Comparison of ENCODE assay signal across 8 cellular contexts in genomic region chr2:24793752-24794477, GRCh38. TPM values are rescaled to one million over a fixed set of nuclear protein-coding genes. Genes with fewer than 3 reads are reported as not detected.
A peak's percentile ranks its signal among the peaks of the same experiment; 100 is the strongest.
DNase-seq lines count a peak whose midpoint lies in the region; ATAC-seq and TF ChIP-seq lines count a peak whose summit lies in the region.

No MANE protein-coding gene starts in this region.

- H3K36me3 Mint-ChIP-seq in activated naive CD8-positive, alpha-beta T cell treated with anti-CD3 and anti-CD28 coated beads, Interleukin-2, amount 10 ng/mL, durations not matched to agents 7 days and 5 days, result peaks cover 37% of the 10 kb centered on the region
- peaks cover 7 to 10% (median 8%) of the 10 kb centered on the region in 3 donors for H3K36me3 Mint-ChIP-seq in immature natural killer cell

- H3K9me3 ChIP-seq in heart right ventricle, result no peaks in the 10 kb centered on the region

- H3K4me3 Mint-ChIP-seq in activated naive CD8-positive, alpha-beta T cell treated with anti-CD3 and anti-CD28 coated beads, Interleukin-2, amount 10 ng/mL, durations not matched to agents 7 days and 5 days, result peak overlapping the region; percentile 96
- peak overlapping the region; percentile 96 to 99 (median 98) for H3K4me3 Mint-ChIP-seq in immature natural killer cell
- peak overlapping the region; percentile 97 to 98 for H3K4me3 Mint-ChIP-seq in stimulated activated naive CD8-positive, alpha-beta T cell treated with anti-CD3 and anti-CD28 coated beads, Interleukin-15, amount 100 ng/mL, for 72 hours

- no peaks in the 10 kb centered on the region for H3K27me3 Mint-ChIP-seq in activated naive CD8-positive, alpha-beta T cell treated with anti-CD3 and anti-CD28 coated beads, Interleukin-2, amount 10 ng/mL, durations not matched to agents 7 days and 5 days
- peaks cover 6 to 18% (median 7%) of the 10 kb centered on the region in 3 donors for H3K27me3 Mint-ChIP-seq in immature natural killer cell (ENCODE audit: low read depth in 3 of 3)
- H3K27me3 Mint-ChIP-seq in stimulated activated naive CD8-positive, alpha-beta T cell treated with anti-CD3 and anti-CD28 coated beads, Interleukin-15, amount 100 ng/mL, for 72 hours, result no peaks in the 10 kb centered on the region

- H3K4me1 Mint-ChIP-seq in activated naive CD8-positive, alpha-beta T cell treated with anti-CD3 and anti-CD28 coated beads, Interleukin-2, amount 10 ng/mL, durations not matched to agents 7 days and 5 days, result peaks cover 34% of the 10 kb centered on the region
- H3K4me1 Mint-ChIP-seq in immature natural killer cell, result peaks cover 25 to 41% of the 10 kb centered on the region in 2 donors
- H3K4me1 Mint-ChIP-seq in stimulated activated naive CD8-positive, alpha-beta T cell treated with anti-CD3 and anti-CD28 coated beads, Interleukin-15, amount 100 ng/mL, for 72 hours, result peaks cover 48% of the 10 kb centered on the region

- peaks cover 0 to 21% (median 14%) of the 10 kb centered on the region in 9 donors for H3K4me1 ChIP-seq in heart right ventricle

- DNase-seq in heart right ventricle, result no peak
- no peak for DNase-seq in cardiac septum (ENCODE audit: low spot score)
- peak; percentile 38 for DNase-seq in NCI-H1694 treated with DMSO at 0.1 percent for 48 hours (lab: John Stamatoyannopoulos, UW)
- DNase-seq in activated naive CD8-positive, alpha-beta T cell treated with anti-CD3 and anti-CD28 coated beads, Interleukin-2, amount 10 ng/mL, durations not matched to agents 7 days and 5 days, result peak; percentile 33
- no peak for DNase-seq in immature natural killer cell
- peak in 1 of 2 donors; percentile 3 for DNase-seq in stimulated activated naive CD8-positive, alpha-beta T cell treated with anti-CD3 and anti-CD28 coated beads, Interleukin-15, amount 100 ng/mL, for 72 hours
- no peak for DNase-seq in cortex of kidney (lab: John Stamatoyannopoulos, UW)

- peak overlapping the region in 6 of 10 donors; percentile 95 to 99 (median 98) for H3K27ac ChIP-seq in heart right ventricle

- peak overlapping the region; percentile 55 to 93 (median 75) for H3K4me3 ChIP-seq in heart right ventricle

- WGBS in heart right ventricle, 2 donors, result 3 to 5% methylated on average over 16 of the region's 16 CpGs

- no peaks in the 10 kb centered on the region for H3K9me3 Mint-ChIP-seq in activated naive CD8-positive, alpha-beta T cell treated with anti-CD3 and anti-CD28 coated beads, Interleukin-2, amount 10 ng/mL, durations not matched to agents 7 days and 5 days
- H3K9me3 Mint-ChIP-seq in immature natural killer cell, result peaks cover 0 to 1% (median 0%) of the 10 kb centered on the region in 6 donors
- no peaks in the 10 kb centered on the region for H3K9me3 Mint-ChIP-seq in stimulated activated naive CD8-positive, alpha-beta T cell treated with anti-CD3 and anti-CD28 coated beads, Interleukin-15, amount 100 ng/mL, for 72 hours

- intact Hi-C loops in heart right ventricle (cut with DNase I), result loop anchor here in 1 of 10 donors (5.0 kb wide), 1 partner anchor 302 kb away; the partner anchor contains the start of gene NCOA1
- intact Hi-C loops in cardiac septum (cut with DNase I), result loop anchor here (2.0 kb wide), 1 partner anchor 303 kb away; the partner anchor contains the start of gene NCOA1

- peaks cover 0 to 18% (median 0%) of the 10 kb centered on the region in 9 donors for H3K36me3 ChIP-seq in heart right ventricle

- TF ChIP-seq CTCF in heart right ventricle (IDR thresholded peaks at IDR 0.05), result no peak

- no peak for ATAC-seq in heart right ventricle
- ATAC-seq in activated naive CD8-positive, alpha-beta T cell treated with anti-CD3 and anti-CD28 coated beads, Interleukin-2, amount 10 ng/mL, durations not matched to agents 7 days and 5 days (ENCODE audit: low read depth), result no peak
- ATAC-seq in stimulated activated naive CD8-positive, alpha-beta T cell treated with anti-CD3 and anti-CD28 coated beads, Interleukin-15, amount 100 ng/mL, for 72 hours, result no peak
- no peak for ATAC-seq in HG02798 (IDR thresholded peaks at IDR 0.05; ENCODE audit: poor library complexity, unreplicated experiment)

- no peaks in the 10 kb centered on the region for H3K27me3 ChIP-seq in heart right ventricle

- H3K27ac Mint-ChIP-seq in activated naive CD8-positive, alpha-beta T cell treated with anti-CD3 and anti-CD28 coated beads, Interleukin-2, amount 10 ng/mL, durations not matched to agents 7 days and 5 days, result peak overlapping the region; percentile 100
- H3K27ac Mint-ChIP-seq in immature natural killer cell, result peak overlapping the region; percentile 97 to 99 (median 98)
- peak overlapping the region; percentile 100 for H3K27ac Mint-ChIP-seq in stimulated activated naive CD8-positive, alpha-beta T cell treated with anti-CD3 and anti-CD28 coated beads, Interleukin-15, amount 100 ng/mL, for 72 hours

- POLR2A ChIA-PET in activated naive CD8-positive, alpha-beta T cell treated with anti-CD3 and anti-CD28 coated beads, Interleukin-2, amount 10 ng/mL, durations not matched to agents 7 days and 5 days (lab: Charles Lee), result interaction anchor here (0.8 to 2.0 kb wide), 6 partner anchors 18 to 868 kb away, joined by 3 to 14 read pairs (median 4); partner anchors contain the start of genes ITSN2 and NCOA1

RNA-seq across cellular contexts. Expression of gene CENPO, which starts 0.7 kb away (rescaled TPM):
- total RNA-seq in heart right ventricle, result 1 to 10 TPM; 1.5 to 4.6 (median 2.3) TPM
- 1 to 10 TPM; 1.2 to 1.4 TPM for polyA plus RNA-seq in heart right ventricle
- 2.3 TPM for total RNA-seq in cardiac septum
- 10 to 100 TPM; 38.8 to 39.0 TPM for total RNA-seq in activated naive CD8-positive, alpha-beta T cell treated with anti-CD3 and anti-CD28 coated beads, Interleukin-2, amount 10 ng/mL, durations not matched to agents 7 days and 5 days
- 1 to 10 TPM; 1.2 to 5.6 (median 4.2) TPM for polyA plus RNA-seq in immature natural killer cell

RNA-seq across cellular contexts. Expression of gene PTRHD1, which starts 0.7 kb away (rescaled TPM):
- total RNA-seq in heart right ventricle (10 to 100 TPM; 23.8 to 38.8 (median 32.3) TPM), cardiac septum (23.2 TPM)
- polyA plus RNA-seq in heart right ventricle (10 to 100 TPM; 19.6 to 20.4 TPM), immature natural killer cell (100 to 1,000 TPM in 1 of 3 donors, 10 to 100 TPM in 2; 50.0 to 116 (median 58.6) TPM)
- total RNA-seq in activated naive CD8-positive, alpha-beta T cell treated with anti-CD3 and anti-CD28 coated beads, Interleukin-2, amount 10 ng/mL, durations not matched to agents 7 days and 5 days, result 10 to 100 TPM; 17.3 to 19.8 TPM

Comparison
In these comparisons a context has a peak if more than half of its experiments do, and no peak if none do; other contexts are left out.
1. DNase-seq: peak in NCI-H1694 treated with DMSO at 0.1 percent for 48 hours (single experiment) and activated naive CD8-positive, alpha-beta T cell treated with anti-CD3 and anti-CD28 coated beads, Interleukin-2, amount 10 ng/mL, durations not matched to agents 7 days and 5 days (single experiment); none in heart right ventricle (0 of 2), cardiac septum (single experiment), immature natural killer cell (0 of 3) and cortex of kidney (single experiment).
2. RNA of gene CENPO, which starts 0.7 kb away (total RNA-seq): 38.8 to 39.0 TPM in activated naive CD8-positive, alpha-beta T cell treated with anti-CD3 and anti-CD28 coated beads, Interleukin-2, amount 10 ng/mL, durations not matched to agents 7 days and 5 days; 2.3 TPM in cardiac septum (single experiment) and 1.5 to 4.6 TPM in heart right ventricle; every median in the first group is over 4 times any median in the second.
3. Peak in every context shown above with its lines, with median percentiles within 50 percentile points of each other: H3K27ac Mint-ChIP-seq and H3K4me3 Mint-ChIP-seq.